ENCODE assay signal across 1 cellular context in the genomic region with DNA sequence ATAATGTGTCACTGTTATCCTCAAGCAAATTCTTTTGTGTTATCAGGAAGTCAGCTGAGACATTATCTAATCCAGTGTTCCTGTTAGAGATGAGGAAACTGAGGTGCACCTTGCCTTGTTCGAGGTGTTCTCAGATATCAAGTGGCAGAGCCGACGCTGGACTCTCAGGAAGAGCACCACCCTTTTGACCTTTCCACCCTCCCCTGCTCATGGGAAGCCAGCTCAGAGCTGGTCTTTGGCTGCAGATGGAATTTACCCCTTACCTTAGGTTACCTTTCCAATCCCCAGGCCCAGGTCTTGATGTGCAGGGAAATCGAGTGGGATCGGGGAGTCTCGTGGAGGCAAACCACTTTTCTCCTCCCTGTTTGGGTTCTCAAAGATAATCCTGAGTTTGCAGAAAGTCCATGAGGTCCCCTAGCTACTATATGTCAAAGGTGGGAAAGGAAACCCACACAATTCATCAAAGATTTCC.
TF ChIP-seq lines count a peak whose summit lies in the region.

No MANE protein-coding gene starts in this region.

TF ChIP-seq in HepG2, 621 proteins besides CTCF, POLR2A, EP300 and RAD21 (continued from another document and continues in another):
- TF ChIP-seq, protein P1, sequence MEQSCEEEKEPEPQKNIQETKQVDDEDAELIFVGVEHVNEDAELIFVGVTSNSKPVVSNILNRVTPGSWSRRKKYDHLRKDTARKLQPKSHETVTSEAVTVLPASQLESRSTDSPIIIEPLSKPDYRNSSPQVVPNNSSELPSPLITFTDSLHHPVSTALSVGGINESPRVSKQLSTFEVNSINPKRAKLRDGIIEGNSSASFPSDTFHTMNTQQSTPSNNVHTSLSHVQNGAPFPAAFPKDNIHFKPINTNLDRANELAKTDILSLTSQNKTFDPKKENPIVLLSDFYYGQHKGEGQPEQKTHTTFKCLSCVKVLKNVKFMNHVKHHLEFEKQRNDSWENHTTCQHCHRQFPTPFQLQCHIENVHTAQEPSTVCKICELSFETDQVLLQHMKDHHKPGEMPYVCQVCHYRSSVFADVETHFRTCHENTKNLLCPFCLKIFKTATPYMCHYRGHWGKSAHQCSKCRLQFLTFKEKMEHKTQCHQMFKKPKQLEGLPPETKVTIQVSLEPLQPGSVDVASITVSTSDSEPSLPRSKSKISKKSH (CRISPR knock-in tag; IDR thresholded peaks at IDR 0.05; ENCODE audit: borderline replicate concordance), result no peak
- peak; percentile 95 for TF ChIP-seq SIX1 (CRISPR knock-in tag; IDR thresholded peaks at IDR 0.05; ENCODE audit: borderline replicate concordance)
- peak; percentile 8; the same call in 1 of the 2 replicates for TF ChIP-seq SMC3 (IDR thresholded peaks at IDR 0.05; ENCODE audit: low read length)
- no peak for TF ChIP-seq GTF3A (CRISPR knock-in tag; conservative IDR thresholded peaks at IDR 0.05)
- TF ChIP-seq ZNF672 (CRISPR knock-in tag; IDR thresholded peaks at IDR 0.05), result no peak
- no peak for TF ChIP-seq ZNF766 (CRISPR knock-in tag; IDR thresholded peaks at IDR 0.05; ENCODE audit: borderline replicate concordance)
- no peak for TF ChIP-seq ZBTB26 (CRISPR knock-in tag; IDR thresholded peaks at IDR 0.05; ENCODE audit: borderline replicate concordance)
- TF ChIP-seq DNMT1 (CRISPR knock-in tag; IDR thresholded peaks at IDR 0.05), result no peak
- TF ChIP-seq TEF (CRISPR knock-in tag; IDR thresholded peaks at IDR 0.05), result no peak
- TF ChIP-seq CENPBD1 (CRISPR knock-in tag; IDR thresholded peaks at IDR 0.05; ENCODE audit: borderline replicate concordance, low read depth), result no peak
- peak; percentile 94 for TF ChIP-seq NCOA2 (CRISPR knock-in tag; IDR thresholded peaks at IDR 0.05)
- TF ChIP-seq, protein P2, sequence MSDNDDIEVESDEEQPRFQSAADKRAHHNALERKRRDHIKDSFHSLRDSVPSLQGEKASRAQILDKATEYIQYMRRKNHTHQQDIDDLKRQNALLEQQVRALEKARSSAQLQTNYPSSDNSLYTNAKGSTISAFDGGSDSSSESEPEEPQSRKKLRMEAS (IDR thresholded peaks at IDR 0.05), result peak; percentile 80
- no peak for TF ChIP-seq PHF8 (CRISPR knock-in tag; IDR thresholded peaks at IDR 0.05)
- TF ChIP-seq TSC22D2 (CRISPR knock-in tag; IDR thresholded peaks at IDR 0.05; ENCODE audit: borderline replicate concordance), result peak; percentile 60; the same call in 1 of the 2 replicates
- TF ChIP-seq TBX3 (IDR thresholded peaks at IDR 0.05; ENCODE audit: borderline replicate concordance), result no peak
- peak; percentile 74 for TF ChIP-seq FOXA3 (CRISPR knock-in tag; IDR thresholded peaks at IDR 0.05)
- TF ChIP-seq ATF4 (CRISPR knock-in tag; IDR thresholded peaks at IDR 0.05), result peak in 1 of 2 experiments; percentile 18; a peak in 1 of 4 replicates
- no peak for TF ChIP-seq ZNF260 (CRISPR knock-in tag; IDR thresholded peaks at IDR 0.05; ENCODE audit: borderline replicate concordance, low read depth)
- no peak for TF ChIP-seq NONO (IDR thresholded peaks at IDR 0.05)
- TF ChIP-seq NONO (CRISPR knock-in tag; conservative IDR thresholded peaks at IDR 0.05), result 0 out of 2 replicates have a peak, but pooled peaks have one; percentile 17
- TF ChIP-seq ARID4A (CRISPR knock-in tag; IDR thresholded peaks at IDR 0.05; ENCODE audit: borderline replicate concordance), result peak; percentile 34; the same call in 1 of the 2 replicates
- no peak for TF ChIP-seq ZNF432 (CRISPR knock-in tag; IDR thresholded peaks at IDR 0.05; ENCODE audit: borderline replicate concordance)
- TF ChIP-seq PCBP1 (IDR thresholded peaks at IDR 0.05; ENCODE audit: borderline replicate concordance, low read depth, low read length), result no peak
- peak; percentile 46; the same call in 1 of the 2 replicates for TF ChIP-seq BORCS8-MEF2B (CRISPR knock-in tag; IDR thresholded peaks at IDR 0.05)
- TF ChIP-seq POLR2AphosphoS2 (IDR thresholded peaks at IDR 0.05; ENCODE audit: low read depth, low read length), result no peak
- no peak for TF ChIP-seq ZNF607 (CRISPR knock-in tag; IDR thresholded peaks at IDR 0.05; ENCODE audit: borderline replicate concordance)
- peak; percentile 93; the same call in 1 of the 2 replicates for TF ChIP-seq ETV5 (CRISPR knock-in tag; IDR thresholded peaks at IDR 0.05; ENCODE audit: borderline replicate concordance)
- no peak for TF ChIP-seq HHEX (CRISPR knock-in tag; IDR thresholded peaks at IDR 0.05)
- no peak for TF ChIP-seq TCF12 (IDR thresholded peaks at IDR 0.05)
- no peak; the same call in 1 of the 2 replicates for TF ChIP-seq TCF12 (CRISPR knock-in tag; IDR thresholded peaks at IDR 0.05)
- TF ChIP-seq CCAR2 (optimal IDR thresholded peaks at IDR 0.05; ENCODE audit: low read depth, low read length), result no peak
- no peak for TF ChIP-seq NFRKB (IDR thresholded peaks at IDR 0.05)
- TF ChIP-seq NR3C1 (CRISPR knock-in tag; IDR thresholded peaks at IDR 0.05), result no peak
- TF ChIP-seq MTA3 (CRISPR knock-in tag; IDR thresholded peaks at IDR 0.05), result no peak
- TF ChIP-seq TRIM24 (CRISPR knock-in tag; IDR thresholded peaks at IDR 0.05), result no peak
- peak; percentile 64; the same call in 1 of the 2 replicates for TF ChIP-seq POGZ (CRISPR knock-in tag; IDR thresholded peaks at IDR 0.05)
- 0 out of 2 replicates have a peak, but pooled peaks have one; percentile 24 for TF ChIP-seq ZNF335 (CRISPR knock-in tag; IDR thresholded peaks at IDR 0.05)
- TF ChIP-seq, protein P3, sequence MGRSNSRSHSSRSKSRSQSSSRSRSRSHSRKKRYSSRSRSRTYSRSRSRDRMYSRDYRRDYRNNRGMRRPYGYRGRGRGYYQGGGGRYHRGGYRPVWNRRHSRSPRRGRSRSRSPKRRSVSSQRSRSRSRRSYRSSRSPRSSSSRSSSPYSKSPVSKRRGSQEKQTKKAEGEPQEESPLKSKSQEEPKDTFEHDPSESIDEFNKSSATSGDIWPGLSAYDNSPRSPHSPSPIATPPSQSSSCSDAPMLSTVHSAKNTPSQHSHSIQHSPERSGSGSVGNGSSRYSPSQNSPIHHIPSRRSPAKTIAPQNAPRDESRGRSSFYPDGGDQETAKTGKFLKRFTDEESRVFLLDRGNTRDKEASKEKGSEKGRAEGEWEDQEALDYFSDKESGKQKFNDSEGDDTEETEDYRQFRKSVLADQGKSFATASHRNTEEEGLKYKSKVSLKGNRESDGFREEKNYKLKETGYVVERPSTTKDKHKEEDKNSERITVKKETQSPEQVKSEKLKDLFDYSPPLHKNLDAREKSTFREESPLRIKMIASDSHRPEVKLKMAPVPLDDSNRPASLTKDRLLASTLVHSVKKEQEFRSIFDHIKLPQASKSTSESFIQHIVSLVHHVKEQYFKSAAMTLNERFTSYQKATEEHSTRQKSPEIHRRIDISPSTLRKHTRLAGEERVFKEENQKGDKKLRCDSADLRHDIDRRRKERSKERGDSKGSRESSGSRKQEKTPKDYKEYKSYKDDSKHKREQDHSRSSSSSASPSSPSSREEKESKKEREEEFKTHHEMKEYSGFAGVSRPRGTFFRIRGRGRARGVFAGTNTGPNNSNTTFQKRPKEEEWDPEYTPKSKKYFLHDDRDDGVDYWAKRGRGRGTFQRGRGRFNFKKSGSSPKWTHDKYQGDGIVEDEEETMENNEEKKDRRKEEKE (IDR thresholded peaks at IDR 0.05), result no peak
- TF ChIP-seq, protein P4, sequence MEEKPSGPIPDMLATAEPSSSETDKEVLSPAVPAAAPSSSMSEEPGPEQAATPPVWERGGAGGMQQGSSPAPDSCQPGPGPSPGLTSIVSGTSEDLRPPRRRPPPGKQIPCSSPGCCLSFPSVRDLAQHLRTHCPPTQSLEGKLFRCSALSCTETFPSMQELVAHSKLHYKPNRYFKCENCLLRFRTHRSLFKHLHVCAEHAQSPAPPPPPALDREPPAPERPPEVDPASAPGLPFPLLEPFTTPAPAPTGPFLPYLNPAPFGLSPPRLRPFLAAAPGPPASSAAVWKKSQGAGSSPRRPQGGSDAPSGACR (CRISPR knock-in tag; IDR thresholded peaks at IDR 0.05), result no peak
- TF ChIP-seq KDM4B (CRISPR knock-in tag; IDR thresholded peaks at IDR 0.05), result peak; percentile 80; the same call in 1 of the 2 replicates
- TF ChIP-seq ZNF256 (CRISPR knock-in tag; conservative IDR thresholded peaks at IDR 0.05), result no peak
- TF ChIP-seq NKX3-1 (CRISPR knock-in tag; IDR thresholded peaks at IDR 0.05), result no peak
- TF ChIP-seq ZNF800 (CRISPR knock-in tag; IDR thresholded peaks at IDR 0.05), result no peak
- TF ChIP-seq GABPA (IDR thresholded peaks at IDR 0.05; ENCODE audit: low read depth, low read length), result no peak
- no peak for TF ChIP-seq GABPA (CRISPR knock-in tag; IDR thresholded peaks at IDR 0.05; ENCODE audit: low read depth)
- no peak for TF ChIP-seq CBX1 (IDR thresholded peaks at IDR 0.05; ENCODE audit: low read depth)
